In genomic region chr11:46364791-46365190, GRCh38 we compare ENCODE assay signal across 1 cellular context.
TF ChIP-seq lines count a peak whose summit lies in the region.

No MANE protein-coding gene starts in this region.

TF ChIP-seq in HepG2, 621 proteins besides CTCF, POLR2A, EP300 and RAD21:
- TF ChIP-seq ZNF296 (CRISPR knock-in tag; conservative IDR thresholded peaks at IDR 0.05): no peak
- TF ChIP-seq HNRNPL (IDR thresholded peaks at IDR 0.05; ENCODE audit: low read depth, low read length): 0 out of 2 replicates have a peak, but pooled peaks have one; percentile 28
